19 cellular contexts compared by ENCODE assay signal in genomic region chr11:69448471-69449284, GRCh38. TPM values are rescaled to one million over a fixed set of nuclear protein-coding genes. Genes with fewer than 3 reads are reported as not detected.
A peak's percentile ranks its signal among the peaks of the same experiment; 100 is the strongest.
DNase-seq lines count a peak whose midpoint lies in the region; ATAC-seq, FAIRE-seq and TF ChIP-seq lines count a peak whose summit lies in the region.
"Had no signal": no experiment of that assay in that cellular context is flagged by ENCODE, and none has a peak within 500 bp of the region (broad histone marks: within the 10 kb centered on the region; RNA-seq: fewer than 3 reads in every experiment).

No MANE protein-coding gene starts in this region.

- no peak overlapping the region for H3K23ac ChIP-seq in mesendoderm (ENCODE audit: low read length)

- intact Hi-C loops in HepG2 (cut with micrococcal nuclease; ENCODE audit: unreplicated experiment), result no loop called here
- intact Hi-C loops in spleen (cut with DNase I; ENCODE audit: low total_unique reads), result no loop called here

- H2BK15ac ChIP-seq in mesendoderm (replicated peaks; ENCODE audit: low read depth), result no peak overlapping the region

- no peaks in the 10 kb centered on the region for H4K20me1 ChIP-seq in HepG2 (ENCODE audit: insufficient read depth, low read length)

- TF ChIP-seq CTCF in VCaP (conservative IDR thresholded peaks at IDR 0.05), result no peak
- no peak for TF ChIP-seq CTCF in HepG2 (CRISPR knock-in tag; IDR thresholded peaks at IDR 0.05)
- TF ChIP-seq CTCF in spleen (IDR thresholded peaks at IDR 0.05 in 8 of 11, conservative IDR thresholded peaks at IDR 0.05 in 3 of 11), result no peak

- H3K4me2 ChIP-seq in HepG2 (ENCODE audit: low read depth, low read length), result no peak overlapping the region
- no peak overlapping the region for H3K4me2 ChIP-seq in mesendoderm (ENCODE audit: low read length)

- H3K4me1 ChIP-seq in HepG2 (ENCODE audit: insufficient read depth, low read length), result peaks cover 32% of the 10 kb centered on the region
- peaks cover 25 to 62% (median 43%) of the 10 kb centered on the region in 6 donors for H3K4me1 ChIP-seq in spleen
- H3K4me1 ChIP-seq in mesendoderm (ENCODE audit: control insufficient read depth, low read depth, low read length), result peaks cover 2% of the 10 kb centered on the region

- no peaks in the 10 kb centered on the region for H3K79me1 ChIP-seq in mesendoderm (ENCODE audit: low read length)

- H2AK5ac ChIP-seq in mesendoderm (ENCODE audit: low read length), result no peak overlapping the region

- H3K4me3 ChIP-seq in HepG2 (replicated peaks in 1 of 3; ENCODE audit: insufficient read depth in 1 of 3, low read depth in 2 of 3, low read length in 3 of 3) (no peak overlapping the region), spleen (no peak overlapping the region), mesendoderm (ENCODE audit: low read length) (no peak overlapping the region)
- H3K4me3 ChIP-seq: dorsolateral prefrontal cortex, MG63, transverse colon had no signal

- H3K18ac ChIP-seq in mesendoderm (ENCODE audit: low read length), result no peak overlapping the region

- H3K27me3 ChIP-seq in HepG2 (ENCODE audit: control insufficient read depth in 1 of 2, insufficient read depth in 2 of 2, low read length in 2 of 2) (no peaks in the 10 kb centered on the region), spleen (replicated peaks in 1 of 7) (peaks cover 0 to 27% (median 3%) of the 10 kb centered on the region in 7 donors), mesendoderm (ENCODE audit: insufficient read depth, low read length, poor library complexity) (no peaks in the 10 kb centered on the region)
- H3K27me3 ChIP-seq: MG63, transverse colon had no signal

- H3K27ac ChIP-seq in VCaP (peak overlapping the region; percentile 45), HepG2 (ENCODE audit: extremely low read length, insufficient read depth, low read length) (no peak overlapping the region), spleen (peak overlapping the region in 7 of 8 donors; percentile 40 to 87 (median 81)), mesendoderm (ENCODE audit: low read depth, low read length) (no peak overlapping the region)

- FAIRE-seq in HepG2 (lab: Jason Lieb, UNC), result no peak
- FAIRE-seq: bronchial epithelial cell, TTC549 had no signal

- H3K79me2 ChIP-seq in HepG2 (ENCODE audit: insufficient read depth, low read length) (no peaks in the 10 kb centered on the region), mesendoderm (ENCODE audit: control insufficient read depth, insufficient read depth, low read length) (no peaks in the 10 kb centered on the region)

- H3K9ac ChIP-seq in HepG2 (ENCODE audit: insufficient read depth, low read depth, low read length) (no peak overlapping the region), mesendoderm (ENCODE audit: low read length) (no peak overlapping the region)

- no TSS peak for BruUV-seq in HepG2 (replicated peaks; lab: Mats Ljungman, UMichigan)

- WGBS in HepG2 (ENCODE audit: low lambda C conversion rate), result 75% methylated on average over 13 of the region's 15 CpGs
- 56 to 74% (median 67%) methylated on average over 11 to 15 of the region's 15 CpGs for WGBS in spleen, 5 donors
- WGBS in mesendoderm (ENCODE audit: extremely low coverage, insufficient coverage, low lambda C conversion rate), result no CpG with 5 or more reads among the region's 15 CpGs

- no peak overlapping the region for H3K56ac ChIP-seq in mesendoderm (ENCODE audit: low read length)

- TF ChIP-seq POLR2A in HepG2 (IDR thresholded peaks at IDR 0.05; ENCODE audit: insufficient read depth in 1 of 2, low read depth in 2 of 2, low read length in 2 of 2), result no peak
- TF ChIP-seq POLR2A in spleen (IDR thresholded peaks at IDR 0.05), result no peak

- DNase-seq in KBM-7 (peak; percentile 29), HepG2 (ENCODE audit: low spot score) (no peak), spleen (peak; percentile 53), left lobe of liver (ENCODE audit: low spot score) (no peak), mesendoderm (no peak)
- no peak for DNase-seq in activated T-cell treated with anti-CD3 and anti-CD28 coated beads, Interleukin-2, amount 50 U/mL, for 48 hours
- DNase-seq: activated CD4-positive, alpha-beta T cell treated with anti-CD3 and anti-CD28 coated beads for 36 hours; NCI-H187; stimulated activated CD4-positive, alpha-beta T cell treated with anti-CD3 and anti-CD28 coated beads, Interleukin-1b, Interleukin-23, amount 100 ng/mL, for 48 hours; stimulated activated naive CD4-positive, alpha-beta T cell; transverse colon had no signal

- ATAC-seq in HepG2, result no peak
- ATAC-seq in left lobe of liver, result no peak
- ATAC-seq: activated CD4-positive, alpha-beta T cell treated with anti-CD3 and anti-CD28 coated beads for 36 hours had no signal

- CTCF ChIA-PET in HepG2 (lab: Yijun Ruan, JAX; ENCODE audit: low intra/inter-chr PET ratio, low total read pairs), result interaction anchor here (1.0 kb wide), 1 partner anchor 195 kb away, joined by 3 read pairs; no protein-coding TSS in a partner anchor

- H3K4ac ChIP-seq in mesendoderm (ENCODE audit: low read depth, low read length), result no peak overlapping the region

- H4K5ac ChIP-seq in mesendoderm (ENCODE audit: low read length), result no peak overlapping the region

- H2BK5ac ChIP-seq in mesendoderm (ENCODE audit: low read length), result no peak overlapping the region

- no peak overlapping the region for H2BK120ac ChIP-seq in mesendoderm (ENCODE audit: low read depth, low read length)

- POLR2A ChIA-PET in HepG2 (lab: Yijun Ruan, JAX), result no interaction called here

- no peak for TF ChIP-seq RAD21 in HepG2 (CRISPR knock-in tag; IDR thresholded peaks at IDR 0.05)

- H3K36me3 ChIP-seq in HepG2 (replicated peaks in 1 of 2; ENCODE audit: control insufficient read depth in 1 of 2, insufficient read depth in 2 of 2, low read length in 2 of 2) (no peaks in the 10 kb centered on the region), spleen (no peaks in the 10 kb centered on the region), mesendoderm (ENCODE audit: control insufficient read depth, insufficient read depth, low read length) (no peaks in the 10 kb centered on the region)
- H3K36me3 ChIP-seq: MG63, transverse colon had no signal

- no peak overlapping the region for H4K8ac ChIP-seq in mesendoderm (ENCODE audit: low read depth, low read length)

- TF ChIP-seq EP300 in HepG2 (IDR thresholded peaks at IDR 0.05; ENCODE audit: low read depth in 2 of 2, low read length in 2 of 2) (no peak), HepG2 (CRISPR knock-in tag; IDR thresholded peaks at IDR 0.05; ENCODE audit: borderline replicate concordance) (no peak)

- H2AFZ ChIP-seq in HepG2 (ENCODE audit: low read length), result no peak overlapping the region

- no peaks in the 10 kb centered on the region for H3K9me3 ChIP-seq in HepG2 (ENCODE audit: low read length)
- H3K9me3 ChIP-seq in spleen, result peaks cover 0 to 4% (median 0%) of the 10 kb centered on the region in 8 donors
- H3K9me3 ChIP-seq: MG63, transverse colon had no signal

- in situ Hi-C loops in KBM-7 (cut with MboI; ENCODE audit: low pct_unique_long_range_greater_than_20kb, low sequenced_read_pairs), result no loop called here
- in situ Hi-C loops in HepG2 (cut with HindIII; ENCODE audit: extremely low pct_ligation_motif_present, low pct_unique_long_range_greater_than_20kb), result loop anchor here (25.0 kb wide), 1 partner anchor 189 kb away; the partner anchor contains the start of gene CCND1

TF ChIP-seq in HepG2, 621 proteins besides CTCF, POLR2A, EP300 and RAD21 (continues in another document):
- no peak for TF ChIP-seq ZNF770 (CRISPR knock-in tag; IDR thresholded peaks at IDR 0.05)

RNA-seq across cellular contexts. Expression of gene LINC01488, which starts 32.8 kb away (rescaled TPM):
- 0.14 and 0.58 TPM in 2 replicates for total RNA-seq in HepG2 (2016; rRNA removed; fragmentation: Illumina TruSeq; extraction: Trizol)
- 0.10 and 0.18 TPM in 2 replicates for total RNA-seq in HepG2 (2016; cell fraction: cytosol; rRNA removed; fragmentation: Illumina TruSeq; extraction: Trizol; ENCODE audit: low read depth)
- 0.09 and 0.74 TPM in 2 replicates for total RNA-seq in HepG2 (2016; cell fraction: insoluble cytoplasmic fraction; rRNA removed; fragmentation: Illumina TruSeq; extraction: Trizol)
- 0.17 and 0.31 TPM in 2 replicates for total RNA-seq in HepG2 (2016; cell fraction: membrane; rRNA removed; fragmentation: Illumina TruSeq; extraction: Trizol)
- 0.47 and 1.4 TPM in 2 replicates for total RNA-seq in HepG2 (2016; cell fraction: nucleus; rRNA removed; fragmentation: Illumina TruSeq; extraction: Trizol)
- 0.13 and 0.26 TPM in 2 replicates for polyA plus RNA-seq in HepG2 (2011; rRNA removed)
- 0.11 TPM in 1 of 2 replicates, not detected in the other for polyA plus RNA-seq in HepG2 (2011; cell fraction: cytosol; rRNA removed)
- polyA plus RNA-seq in HepG2 (2011; cell fraction: nucleus; rRNA removed), result 0.31 and 1.3 TPM in 2 replicates
- 0.04 TPM in 1 of 2 replicates, not detected in the other for polyA plus RNA-seq in HepG2 (2012)
- polyA plus RNA-seq in HepG2 (2016; cell fraction: cytosol; fragmentation: Illumina TruSeq; extraction: Trizol; ENCODE audit: low read depth), result 0.09 and 0.12 TPM in 2 replicates
- 0.21 and 0.39 TPM in 2 replicates for polyA plus RNA-seq in HepG2 (2016; cell fraction: insoluble cytoplasmic fraction; fragmentation: Illumina TruSeq; extraction: Trizol; ENCODE audit: low read depth)
- 0.22 TPM in 2 replicates for polyA plus RNA-seq in HepG2 (2016; cell fraction: membrane; fragmentation: Illumina TruSeq; extraction: Trizol; ENCODE audit: low read depth)
- 1.7 and 3.1 TPM in 2 replicates for polyA plus RNA-seq in HepG2 (2016; cell fraction: nucleus; fragmentation: Illumina TruSeq; extraction: Trizol; ENCODE audit: insufficient read depth, low read depth)
- polyA minus RNA-seq in HepG2 (2011; rRNA and poly(A)+ RNA removed; ENCODE audit: low replicate concordance), result 0.16 TPM in 1 of 2 replicates, not detected in the other
- polyA minus RNA-seq in HepG2 (2011; cell fraction: cytosol; rRNA and poly(A)+ RNA removed), result not detected in 2 replicates
- polyA minus RNA-seq in HepG2 (2011; cell fraction: nucleus; rRNA and poly(A)+ RNA removed), result 0.12 and 0.39 TPM in 2 replicates
- total RNA-seq in spleen, result not detected
- not detected for polyA plus RNA-seq in spleen
- 27.5 TPM for total RNA-seq in left lobe of liver
- polyA plus RNA-seq in mesendoderm (2013, experiment 1 of 2), result not detected
- not detected for polyA plus RNA-seq in mesendoderm (2013, experiment 2 of 2)
- total RNA-seq: activated CD4-positive, alpha-beta T cell treated with anti-CD3 and anti-CD28 coated beads for 36 hours; bronchial epithelial cell; dorsolateral prefrontal cortex; esophagus mucosa; omental fat pad; sciatic nerve; transverse colon had no signal

Comparison
In these comparisons a context has a peak if more than half of its experiments do, and no peak if none do; other contexts are left out.
1. DNase-seq: peak in KBM-7 (single experiment) and spleen (single experiment); none in HepG2 (single experiment), activated T-cell treated with anti-CD3 and anti-CD28 coated beads, Interleukin-2, amount 50 U/mL, for 48 hours (0 of 2), left lobe of liver (single experiment) and mesendoderm (single experiment).
2. H3K27ac ChIP-seq: peak in VCaP (single experiment) and spleen (7 of 8); none in HepG2 (single experiment) and mesendoderm (single experiment).
3. RNA of gene LINC01488, which starts 32.8 kb away (total RNA-seq): 27.5 TPM in left lobe of liver (single experiment); 0.09 to 1.4 TPM in HepG2 and not detected in spleen; every median in the first group is over 10 times any median in the second.